Comparison of ENCODE assay signal across 15 cellular contexts in genomic region chr6:21997414-21998037, GRCh38.
DNase-seq lines count a peak whose midpoint lies in the region; ATAC-seq and TF ChIP-seq lines count a peak whose summit lies in the region.
"Had no signal": no experiment of that assay in that cellular context is flagged by ENCODE, and none has a peak within 500 bp of the region (broad histone marks: within the 10 kb centered on the region; RNA-seq: fewer than 3 reads in every experiment).

No MANE protein-coding gene starts in this region.

- no peaks in the 10 kb centered on the region for H3K36me3 ChIP-seq in GM23338 (ENCODE audit: insufficient read depth)
- H3K36me3 ChIP-seq in trophoblast cell (ENCODE audit: control insufficient read depth in 1 of 2, insufficient read depth in 2 of 2, low read length in 2 of 2) = peaks cover 0 to 5% of the 10 kb centered on the region in 2 experiments

- no peak overlapping the region for H3K27ac ChIP-seq in GM23338 (ENCODE audit: low read depth)
- H3K27ac ChIP-seq in trophoblast cell (ENCODE audit: low read depth, low read length) = peak overlapping the region; percentile 96

- H3K4me1 ChIP-seq in GM23338 (ENCODE audit: insufficient read depth) = peaks cover 6% of the 10 kb centered on the region; the same call in 1 of the 2 replicates
- H3K4me1 ChIP-seq in trophoblast cell (ENCODE audit: control insufficient read depth in 1 of 2, insufficient read depth in 2 of 2, low read length in 2 of 2) = peaks cover 6 to 17% of the 10 kb centered on the region in 2 experiments

- no peaks in the 10 kb centered on the region; the same call in 2 of the 3 replicates for H3K36me3 Mint-ChIP-seq in GM23338 (ENCODE audit: low read depth)
- H3K36me3 Mint-ChIP-seq: CD14-positive monocyte had no signal

- no CpG with 5 or more reads among the region's 3 CpGs for WGBS in trophoblast cell (ENCODE audit: extremely low coverage, insufficient coverage, insufficient read length)

- peaks cover 16% of the 10 kb centered on the region for H3K4me1 Mint-ChIP-seq in GM23338

- ATAC-seq in GM23338 (no peak), HG02938 (IDR thresholded peaks at IDR 0.05; ENCODE audit: unreplicated experiment) (no peak), left lobe of liver (no peak), HG02642 (IDR thresholded peaks at IDR 0.05; ENCODE audit: poor library complexity, unreplicated experiment) (no peak)
- ATAC-seq: HepG2 had no signal

- H2AK5ac ChIP-seq in trophoblast cell (ENCODE audit: low read length) = peak overlapping the region; percentile 46

- no peaks in the 10 kb centered on the region for H4K20me1 ChIP-seq in GM23338 (replicated peaks; ENCODE audit: insufficient read depth)

- H3K4me3 Mint-ChIP-seq in GM23338 = no peak overlapping the region
- H3K4me3 Mint-ChIP-seq: CD14-positive monocyte had no signal

- H2BK120ac ChIP-seq in trophoblast cell (ENCODE audit: insufficient read depth, low read length, poor library complexity) = peak overlapping the region; percentile 60

- no peak for TF ChIP-seq CTCF in GM23338 (conservative IDR thresholded peaks at IDR 0.05; ENCODE audit: low read depth in 2 of 2)

- H3K27me3 ChIP-seq in GM23338 (ENCODE audit: insufficient read depth) (no peaks in the 10 kb centered on the region), trophoblast cell (ENCODE audit: insufficient read depth, low read length) (no peaks in the 10 kb centered on the region)

- H3K23ac ChIP-seq in trophoblast cell (ENCODE audit: low read length) = no peak overlapping the region

- no peak overlapping the region for H2AFZ ChIP-seq in GM23338
- H2AFZ ChIP-seq in trophoblast cell (ENCODE audit: insufficient read depth, low read length, poor library complexity) = no peak overlapping the region

- no peak overlapping the region for H3K9ac ChIP-seq in trophoblast cell (ENCODE audit: low read length)

- H2BK12ac ChIP-seq in trophoblast cell (ENCODE audit: low read length) = peak overlapping the region; percentile 71

- no peaks in the 10 kb centered on the region for H3K9me3 Mint-ChIP-seq in GM23338
- H3K9me3 Mint-ChIP-seq: CD14-positive monocyte had no signal

- H2BK5ac ChIP-seq in trophoblast cell (ENCODE audit: low read depth, low read length, poor library complexity) = peak overlapping the region; percentile 73

- H3K79me2 ChIP-seq in GM23338 (replicated peaks; ENCODE audit: insufficient read depth) (peaks cover 9% of the 10 kb centered on the region; the same call in 1 of the 2 replicates), trophoblast cell (ENCODE audit: control insufficient read depth, insufficient read depth, low read length, poor library complexity) (peaks cover 4% of the 10 kb centered on the region)

- DNase-seq in GM23338 (ENCODE audit: low spot score) (no peak), NCI-H526 treated with DMSO at 0.1 percent for 48 hours (lab: John Stamatoyannopoulos, UW) (peak; percentile 47), dermis microvascular lymphatic vessel endothelial cell (ENCODE audit: low read depth in 2 of 2) (peak; percentile 1 to 77), trophoblast cell (no peak), left lobe of liver (ENCODE audit: low spot score) (no peak)
- DNase-seq in stimulated activated naive CD4-positive, alpha-beta T cell treated with Interleukin-2 at 50 U/mL for 16 hours (lab: John Stamatoyannopoulos, UW) = no peak
- DNase-seq: activated effector memory CD4-positive, alpha-beta T cell treated with Interleukin-2 at 50 U/mL for 16 hours; anterior cingulate cortex; effector CD4-positive, alpha-beta T cell; NCI-H1417 treated with DMSO at 0.1 percent for 48 hours; stimulated activated CD4-positive, alpha-beta T cell treated with anti-CD3 and anti-CD28 coated beads, Interleukin-4, amount 100 ng/mL, for 1 hour had no signal

- H3K9me3 ChIP-seq in trophoblast cell (ENCODE audit: insufficient read depth, low read depth, low read length) = no peaks in the 10 kb centered on the region

- H4K8ac ChIP-seq in trophoblast cell (ENCODE audit: low read depth, low read length) = no peak overlapping the region

- peak overlapping the region; percentile 55 for H3K4ac ChIP-seq in trophoblast cell (ENCODE audit: low read depth, low read length)

- no peak overlapping the region for H4K91ac ChIP-seq in trophoblast cell (ENCODE audit: low read depth, low read length)

- H3K4me2 ChIP-seq in GM23338 (no peak overlapping the region), trophoblast cell (ENCODE audit: low read length) (no peak overlapping the region)

- no peak overlapping the region for H3K14ac ChIP-seq in trophoblast cell (ENCODE audit: low read length)

- H4K12ac ChIP-seq in trophoblast cell (ENCODE audit: low read depth, low read length) = no peak overlapping the region

- H3K27ac Mint-ChIP-seq in GM23338 = peak overlapping the region; percentile 39; the same call in 1 of the 2 replicates
- H3K27ac Mint-ChIP-seq: CD14-positive monocyte had no signal

- H3F3A ChIP-seq in GM23338 (replicated peaks; ENCODE audit: low read depth) = no peaks in the 10 kb centered on the region

- H3K18ac ChIP-seq in trophoblast cell (ENCODE audit: low read length) = no peak overlapping the region

- peaks cover 34% of the 10 kb centered on the region for H3K79me1 ChIP-seq in trophoblast cell (ENCODE audit: low read length)

- peaks cover 2% of the 10 kb centered on the region for H3K27me3 Mint-ChIP-seq in GM23338 (ENCODE audit: insufficient read depth, low read depth, poor library complexity)

- no peaks in the 10 kb centered on the region for H3K9me2 ChIP-seq in GM23338 (ENCODE audit: insufficient read depth)

- H3K4me3 ChIP-seq in GM23338 (no peak overlapping the region), trophoblast cell (ENCODE audit: low read depth, low read length) (no peak overlapping the region)

TF ChIP-seq in GM23338, 12 proteins besides CTCF, POLR2A, EP300 and RAD21 (continues in another document):
- TF ChIP-seq ETS1 (IDR thresholded peaks at IDR 0.05) = no peak
- TF ChIP-seq STAT1 (IDR thresholded peaks at IDR 0.05; ENCODE audit: unreplicated experiment) = no peak
- no peak for TF ChIP-seq ZNF462 (CRISPR knock-in tag; IDR thresholded peaks at IDR 0.05)

Comparison
In these comparisons a context has a peak if more than half of its experiments do, and no peak if none do; other contexts are left out.
1. DNase-seq: peak in NCI-H526 treated with DMSO at 0.1 percent for 48 hours (single experiment) and dermis microvascular lymphatic vessel endothelial cell (2 of 2); none in GM23338 (single experiment), trophoblast cell (0 of 2), stimulated activated naive CD4-positive, alpha-beta T cell treated with Interleukin-2 at 50 U/mL for 16 hours (single experiment) and left lobe of liver (single experiment).